13 cellular contexts compared by ENCODE assay signal in genomic region chr4:36209941-36210663, GRCh38. TPM values are rescaled to one million over a fixed set of nuclear protein-coding genes. Genes with fewer than 3 reads are reported as not detected.
DNase-seq lines count a peak whose midpoint lies in the region; ATAC-seq and TF ChIP-seq lines count a peak whose summit lies in the region.
"Had no signal": no experiment of that assay in that cellular context is flagged by ENCODE, and none has a peak within 500 bp of the region (broad histone marks: within the 10 kb centered on the region; RNA-seq: fewer than 3 reads in every experiment).

No MANE protein-coding gene starts in this region.

- ATAC-seq in activated T-cell treated with anti-CD3 and anti-CD28 coated beads, Interleukin-2, amount 50 U/mL, for 4 hours: peak; percentile 72 to 73
- ATAC-seq in HG02798 (IDR thresholded peaks at IDR 0.05; ENCODE audit: poor library complexity, unreplicated experiment) (peak; percentile 46), body of pancreas (no peak), GM19397 (IDR thresholded peaks at IDR 0.05; ENCODE audit: unreplicated experiment) (no peak)

- H3K4me3 Mint-ChIP-seq in activated T-cell treated with anti-CD3 and anti-CD28 coated beads, Interleukin-2, amount 50 U/mL, for 4 hours: no peak overlapping the region
- H3K4me3 Mint-ChIP-seq in activated T-helper 1 cell treated with anti-CD3 and anti-CD28 coated beads, Interleukin-12 subunit alpha, Interleukin-12 subunit beta, Interleukin-2, Interleukin-4 antibody, amounts not matched to agents 30 ng/mL and 10 ng/mL and 1 ng/mL, durations not matched to agents 14 hours and 24 hours and 36 hours: peak overlapping the region; percentile 57
- peak overlapping the region; percentile 58 for H3K4me3 Mint-ChIP-seq in stimulated activated naive CD8-positive, alpha-beta T cell treated with anti-CD3 and anti-CD28 coated beads, Interleukin-15, Interleukin-2, amounts not matched to agents 100 ng/mL and 50 ng/mL, for 24 hours

- WGBS in body of pancreas, 2 donors: 69 to 88% methylated on average over 7 of the region's 7 CpGs

- peaks cover 26% of the 10 kb centered on the region for H3K4me1 ChIP-seq in body of pancreas

- DNase-seq in activated T-cell treated with anti-CD3 and anti-CD28 coated beads, Interleukin-2, amount 50 U/mL, for 4 hours: no peak
- DNase-seq in activated T-cell treated with anti-CD3 and anti-CD28 coated beads for 4 hours: no peak
- DNase-seq in activated T-helper 1 cell treated with anti-CD3 and anti-CD28 coated beads, Interleukin-12 subunit alpha, Interleukin-12 subunit beta, Interleukin-2, Interleukin-4 antibody, amounts not matched to agents 30 ng/mL and 10 ng/mL and 1 ng/mL, durations not matched to agents 14 hours and 24 hours and 36 hours (ENCODE audit: low spot score): no peak
- no peak for DNase-seq in Kasumi-1 (lab: John Stamatoyannopoulos, UW)
- DNase-seq in body of pancreas: no peak
- DNase-seq: activated CD4-positive, alpha-beta T cell treated with anti-CD3 and anti-CD28 coated beads, Interleukin-2, amount 50 U/mL, for 1 hour; mesendoderm; NK-92 treated with Interleukin-12 subunit alpha and Interleukin-12 subunit beta, amount 100 ng/mL, for 24 hours; stimulated activated CD4-positive, alpha-beta T cell treated with anti-CD3 and anti-CD28 coated beads, Interleukin-2, amount 100 ng/mL, for 48 hours had no signal

- H3K4me1 Mint-ChIP-seq in activated T-cell treated with anti-CD3 and anti-CD28 coated beads, Interleukin-2, amount 50 U/mL, for 4 hours (ENCODE audit: low read depth): peaks cover 62% of the 10 kb centered on the region
- peaks cover 71% of the 10 kb centered on the region for H3K4me1 Mint-ChIP-seq in activated T-helper 1 cell treated with anti-CD3 and anti-CD28 coated beads, Interleukin-12 subunit alpha, Interleukin-12 subunit beta, Interleukin-2, Interleukin-4 antibody, amounts not matched to agents 30 ng/mL and 10 ng/mL and 1 ng/mL, durations not matched to agents 14 hours and 24 hours and 36 hours (ENCODE audit: low read depth)
- H3K4me1 Mint-ChIP-seq in stimulated activated naive CD8-positive, alpha-beta T cell treated with anti-CD3 and anti-CD28 coated beads, Interleukin-15, Interleukin-2, amounts not matched to agents 100 ng/mL and 50 ng/mL, for 24 hours (ENCODE audit: low read depth): peaks cover 45% of the 10 kb centered on the region

- no peaks in the 10 kb centered on the region for H3K9me3 ChIP-seq in body of pancreas

- H3K27me3 Mint-ChIP-seq in activated T-cell treated with anti-CD3 and anti-CD28 coated beads, Interleukin-2, amount 50 U/mL, for 4 hours (ENCODE audit: low read depth): no peaks in the 10 kb centered on the region
- no peaks in the 10 kb centered on the region for H3K27me3 Mint-ChIP-seq in activated T-helper 1 cell treated with anti-CD3 and anti-CD28 coated beads, Interleukin-12 subunit alpha, Interleukin-12 subunit beta, Interleukin-2, Interleukin-4 antibody, amounts not matched to agents 30 ng/mL and 10 ng/mL and 1 ng/mL, durations not matched to agents 14 hours and 24 hours and 36 hours (ENCODE audit: insufficient read depth)
- no peaks in the 10 kb centered on the region for H3K27me3 Mint-ChIP-seq in stimulated activated naive CD8-positive, alpha-beta T cell treated with anti-CD3 and anti-CD28 coated beads, Interleukin-15, Interleukin-2, amounts not matched to agents 100 ng/mL and 50 ng/mL, for 24 hours

- H3K36me3 Mint-ChIP-seq in activated T-cell treated with anti-CD3 and anti-CD28 coated beads, Interleukin-2, amount 50 U/mL, for 4 hours (ENCODE audit: insufficient read depth): peaks cover 43% of the 10 kb centered on the region
- peaks cover 54% of the 10 kb centered on the region for H3K36me3 Mint-ChIP-seq in activated T-helper 1 cell treated with anti-CD3 and anti-CD28 coated beads, Interleukin-12 subunit alpha, Interleukin-12 subunit beta, Interleukin-2, Interleukin-4 antibody, amounts not matched to agents 30 ng/mL and 10 ng/mL and 1 ng/mL, durations not matched to agents 14 hours and 24 hours and 36 hours (ENCODE audit: low read depth)
- H3K36me3 Mint-ChIP-seq in stimulated activated naive CD8-positive, alpha-beta T cell treated with anti-CD3 and anti-CD28 coated beads, Interleukin-15, Interleukin-2, amounts not matched to agents 100 ng/mL and 50 ng/mL, for 24 hours (ENCODE audit: low read depth): peaks cover 75% of the 10 kb centered on the region

- H3K4me3 ChIP-seq in body of pancreas: no peak overlapping the region

- H3K27ac Mint-ChIP-seq in activated T-helper 1 cell treated with anti-CD3 and anti-CD28 coated beads, Interleukin-12 subunit alpha, Interleukin-12 subunit beta, Interleukin-2, Interleukin-4 antibody, amounts not matched to agents 30 ng/mL and 10 ng/mL and 1 ng/mL, durations not matched to agents 14 hours and 24 hours and 36 hours: peak overlapping the region; percentile 93
- H3K27ac Mint-ChIP-seq in stimulated activated naive CD8-positive, alpha-beta T cell treated with anti-CD3 and anti-CD28 coated beads, Interleukin-15, Interleukin-2, amounts not matched to agents 100 ng/mL and 50 ng/mL, for 24 hours: peak overlapping the region; percentile 79

- no peak for TF ChIP-seq POLR2A in body of pancreas (IDR thresholded peaks at IDR 0.05)

- no peaks in the 10 kb centered on the region for H3K27me3 ChIP-seq in body of pancreas

- intact Hi-C loops in activated T-helper 1 cell treated with anti-CD3 and anti-CD28 coated beads, Interleukin-12 subunit alpha, Interleukin-12 subunit beta, Interleukin-2, Interleukin-4 antibody, amounts not matched to agents 30 ng/mL and 10 ng/mL and 1 ng/mL, durations not matched to agents 14 hours and 24 hours and 36 hours (cut with micrococcal nuclease): loop anchor here (1.0 to 5.0 kb wide), 8 partner anchors 17 to 184 kb away; no protein-coding TSS in a partner anchor
- intact Hi-C loops in body of pancreas (cut with DNase I): no loop called here

- no peak for TF ChIP-seq CTCF in body of pancreas (IDR thresholded peaks at IDR 0.05)

- no peak overlapping the region for H3K27ac ChIP-seq in body of pancreas

- peaks cover 0 to 5% of the 10 kb centered on the region in 2 donors for H3K36me3 ChIP-seq in body of pancreas (replicated peaks in 1 of 2; ENCODE audit: insufficient read depth in 1 of 2, low read depth in 2 of 2)

- H3K9me3 Mint-ChIP-seq in activated T-cell treated with anti-CD3 and anti-CD28 coated beads, Interleukin-2, amount 50 U/mL, for 4 hours: no peaks in the 10 kb centered on the region
- no peaks in the 10 kb centered on the region for H3K9me3 Mint-ChIP-seq in activated T-helper 1 cell treated with anti-CD3 and anti-CD28 coated beads, Interleukin-12 subunit alpha, Interleukin-12 subunit beta, Interleukin-2, Interleukin-4 antibody, amounts not matched to agents 30 ng/mL and 10 ng/mL and 1 ng/mL, durations not matched to agents 14 hours and 24 hours and 36 hours
- no peaks in the 10 kb centered on the region for H3K9me3 Mint-ChIP-seq in stimulated activated naive CD8-positive, alpha-beta T cell treated with anti-CD3 and anti-CD28 coated beads, Interleukin-15, Interleukin-2, amounts not matched to agents 100 ng/mL and 50 ng/mL, for 24 hours

RNA-seq across cellular contexts. Expression of gene ARAP2, which starts 34.2 kb away (rescaled TPM):
- total RNA-seq in activated T-cell treated with anti-CD3 and anti-CD28 coated beads, Interleukin-2, amount 50 U/mL, for 4 hours: 10 to 100 TPM; 20.7 to 33.2 (median 26.8) TPM
- total RNA-seq in activated T-helper 1 cell treated with anti-CD3 and anti-CD28 coated beads, Interleukin-12 subunit alpha, Interleukin-12 subunit beta, Interleukin-2, Interleukin-4 antibody, amounts not matched to agents 30 ng/mL and 10 ng/mL and 1 ng/mL, durations not matched to agents 14 hours and 24 hours and 36 hours: 40.1 and 54.9 TPM in 2 replicates
- 10 to 100 TPM; 12.5 to 14.3 TPM for total RNA-seq in body of pancreas
- total RNA-seq: endothelial cell of umbilical vein had no signal

Comparison
In these comparisons a context has a peak if more than half of its experiments do, and no peak if none do; other contexts are left out.
1. ATAC-seq: peak in activated T-cell treated with anti-CD3 and anti-CD28 coated beads, Interleukin-2, amount 50 U/mL, for 4 hours (2 of 2) and HG02798 (single experiment); none in body of pancreas (single experiment) and GM19397 (single experiment).